1 cellular context compared by ENCODE assay signal in genomic region chr2:204003276-204003985, GRCh38.
TF ChIP-seq lines count a peak whose summit lies in the region.

No MANE protein-coding gene starts in this region.

TF ChIP-seq in WTC11, 78 proteins besides CTCF, POLR2A, EP300 and RAD21 (continued from another document):
- TF ChIP-seq ZNF532 (CRISPR knock-in tag; IDR thresholded peaks at IDR 0.05; ENCODE audit: borderline replicate concordance) (no peak), GTF2I (CRISPR knock-in tag; conservative IDR thresholded peaks at IDR 0.05) (no peak), OVOL2 (CRISPR knock-in tag; IDR thresholded peaks at IDR 0.05; ENCODE audit: borderline replicate concordance) (no peak), JUN (CRISPR knock-in tag; IDR thresholded peaks at IDR 0.05) (no peak), ZNF281 (CRISPR knock-in tag; IDR thresholded peaks at IDR 0.05) (no peak), TP53 (CRISPR knock-in tag; IDR thresholded peaks at IDR 0.05) (no peak), RELA (CRISPR knock-in tag; IDR thresholded peaks at IDR 0.05; ENCODE audit: borderline replicate concordance) (no peak), CBFB (CRISPR knock-in tag; IDR thresholded peaks at IDR 0.05; ENCODE audit: low read depth) (no peak), ZNF671 (CRISPR knock-in tag; IDR thresholded peaks at IDR 0.05) (no peak), ZNF219 (CRISPR knock-in tag; IDR thresholded peaks at IDR 0.05; ENCODE audit: borderline replicate concordance) (no peak), IRF1 (CRISPR knock-in tag; IDR thresholded peaks at IDR 0.05) (no peak), GABPB1 (CRISPR knock-in tag; IDR thresholded peaks at IDR 0.05) (no peak), ATF1 (CRISPR knock-in tag; IDR thresholded peaks at IDR 0.05) (no peak), TCF7 (CRISPR knock-in tag; IDR thresholded peaks at IDR 0.05; ENCODE audit: low read depth) (no peak), ESRRA (CRISPR knock-in tag; IDR thresholded peaks at IDR 0.05; ENCODE audit: borderline replicate concordance) (no peak)
